Comparison of ENCODE assay signal across 8 cellular contexts in the genomic region with DNA sequence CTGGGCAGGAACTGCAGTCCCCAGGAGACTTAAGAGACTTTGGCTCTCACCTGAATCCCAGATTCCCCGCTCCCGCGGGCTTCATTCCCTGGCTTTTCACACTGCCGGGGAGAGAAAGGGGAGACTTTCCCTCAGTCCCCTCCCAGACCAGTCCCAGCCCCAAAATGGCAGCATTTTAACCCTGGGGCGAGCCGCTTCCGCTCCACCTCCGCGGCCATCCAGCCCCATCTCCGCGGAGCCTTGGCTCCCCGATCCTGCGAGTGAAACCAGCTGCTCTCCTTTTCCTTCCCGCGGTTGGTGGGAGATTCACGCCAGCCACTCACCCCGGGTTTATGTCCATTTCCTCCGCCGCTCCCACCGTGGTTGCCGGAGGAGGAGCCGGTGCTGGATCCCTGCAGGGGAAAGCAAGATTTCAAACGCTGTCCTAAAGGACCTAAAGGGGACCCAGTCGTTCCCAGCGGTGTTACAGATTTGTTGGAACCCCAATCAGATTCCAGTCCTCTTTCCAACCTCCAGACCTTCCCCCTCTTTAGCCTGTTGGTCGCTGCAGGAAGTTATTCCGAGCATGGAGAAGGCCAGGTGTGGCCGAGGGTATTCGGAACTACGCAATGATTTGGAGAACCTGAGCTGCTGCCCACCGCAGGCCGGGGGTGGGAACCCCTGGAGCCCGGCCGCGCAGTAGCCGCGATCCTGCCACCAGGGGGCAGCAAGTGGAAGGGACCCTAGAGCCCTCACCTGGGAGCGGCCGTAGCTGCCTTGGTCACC. TPM values are rescaled to one million over a fixed set of nuclear protein-coding genes. Genes with fewer than 3 reads are reported as not detected.
DNase-seq lines count a peak whose midpoint lies in the region; ATAC-seq and TF ChIP-seq lines count a peak whose summit lies in the region.

No MANE protein-coding gene starts in this region.

- H3K4me3 Mint-ChIP-seq in T-cell: peak overlapping the region; percentile 67 to 73 (median 69)

- peaks cover 7% of the 10 kb centered on the region for H3K4me1 ChIP-seq in Karpas-422 (ENCODE audit: low read length)

- no peaks in the 10 kb centered on the region for H3K36me3 ChIP-seq in Karpas-422 (ENCODE audit: insufficient read depth, low read length)

- no peak overlapping the region for H3K27ac ChIP-seq in Karpas-422 (ENCODE audit: low read length)

- H3K4me3 ChIP-seq in Karpas-422 (ENCODE audit: low read length) (no peak overlapping the region; the same call in 1 of the 2 replicates), retinal pigment epithelial cell (ENCODE audit: low read length) (peak overlapping the region; percentile 49)

- H3K9me2 ChIP-seq in Karpas-422 (replicated peaks; ENCODE audit: insufficient read depth, low read length): no peaks in the 10 kb centered on the region

- H3K79me2 ChIP-seq in Karpas-422 (ENCODE audit: low read length): no peaks in the 10 kb centered on the region

- peak; percentile 76 to 79 (median 76) for ATAC-seq in T-cell (replicated peaks in 1 of 4)
- no peak for ATAC-seq in GM18867 (IDR thresholded peaks at IDR 0.05; ENCODE audit: unreplicated experiment)
- ATAC-seq in HG03139 (IDR thresholded peaks at IDR 0.05; ENCODE audit: unreplicated experiment): no peak

- H4K20me1 ChIP-seq in Karpas-422 (ENCODE audit: insufficient read depth, low read depth, low read length): peaks cover 4% of the 10 kb centered on the region; the same call in 1 of the 2 replicates

- H3K36me3 Mint-ChIP-seq in T-cell: no peaks in the 10 kb centered on the region

- H3K27me3 Mint-ChIP-seq in T-cell: peaks cover 32 to 55% of the 10 kb centered on the region in 2 donors

- CTCF ChIA-PET in T-cell (lab: Charles Lee): interaction anchor here (0.6 to 0.8 kb wide), 3 partner anchors 15 to 97 kb away, joined by 4 to 8 read pairs (median 4); no protein-coding TSS in a partner anchor

- DNase-seq in Karpas-422: peak; percentile 89
- DNase-seq in T-cell: peak; percentile 15 to 76 (median 59)
- peak; percentile 11 for DNase-seq in amniotic epithelial cell (ENCODE audit: low read depth)
- peak; percentile 79 for DNase-seq in hepatic stellate cell (ENCODE audit: low spot score)
- no peak for DNase-seq in retinal pigment epithelial cell (ENCODE audit: low read depth)

- no peaks in the 10 kb centered on the region for H3K9me3 ChIP-seq in Karpas-422 (ENCODE audit: low read length)

- no peaks in the 10 kb centered on the region for H3K27me3 ChIP-seq in Karpas-422 (ENCODE audit: low read length)

- peaks cover 15 to 20% (median 17%) of the 10 kb centered on the region in 3 donors for H3K4me1 Mint-ChIP-seq in T-cell

- TF ChIP-seq CTCF in GM12872 (IDR thresholded peaks at IDR 0.05; ENCODE audit: insufficient read depth, low read depth, low read length) (peak; percentile 97), retinal pigment epithelial cell (conservative IDR thresholded peaks at IDR 0.05; ENCODE audit: low read depth, low read length) (peak; percentile 93)

- H3K9me3 Mint-ChIP-seq in T-cell: no peaks in the 10 kb centered on the region

- POLR2A ChIA-PET in T-cell (lab: Charles Lee): no interaction called here

- no peak overlapping the region for H3K9ac ChIP-seq in Karpas-422 (ENCODE audit: low read length)

- H3K27ac Mint-ChIP-seq in T-cell: peak overlapping the region in 1 of 2 donors; percentile 44

- no peak overlapping the region for H3K4me2 ChIP-seq in Karpas-422 (ENCODE audit: low read depth, low read length, poor library complexity, severe bottlenecking)

- H2AFZ ChIP-seq in Karpas-422 (ENCODE audit: low read length): no peak overlapping the region

RNA-seq across cellular contexts. Expression of gene DMKN, which starts 3.4 kb away (rescaled TPM):
- 5.0 and 9.3 TPM in 2 replicates for total RNA-seq in Karpas-422 (2014; rRNA removed; shearing (Covaris generic); ENCODE audit: low replicate concordance)
- 1 to 10 TPM in 4 of 5 donors, not detected in 1; 1.8 to 2.3 (median 2.1) TPM for total RNA-seq in T-cell

RNA-seq across cellular contexts. Expression of gene SBSN, which starts 18.1 kb away (rescaled TPM):
- total RNA-seq in Karpas-422 (2014; rRNA removed; shearing (Covaris generic); ENCODE audit: low replicate concordance): 0.25 TPM in 1 of 2 replicates, not detected in the other
- total RNA-seq in T-cell: under 1 TPM in 1 of 5 donors, not detected in 4; 0.23 TPM

RNA-seq across cellular contexts. Expression of gene KRTDAP, which starts 19.8 kb away (rescaled TPM):
- not detected in 2 replicates for total RNA-seq in Karpas-422 (2014; rRNA removed; shearing (Covaris generic); ENCODE audit: low replicate concordance)
- not detected for total RNA-seq in T-cell

RNA-seq across cellular contexts. Expression of gene GAPDHS, which starts 23.2 kb away (rescaled TPM):
- not detected in 2 replicates for total RNA-seq in Karpas-422 (2014; rRNA removed; shearing (Covaris generic); ENCODE audit: low replicate concordance)
- not detected for total RNA-seq in T-cell

RNA-seq across cellular contexts. Expression of gene TMEM147, which starts 35.4 kb away (rescaled TPM):
- 125 and 126 TPM in 2 replicates for total RNA-seq in Karpas-422 (2014; rRNA removed; shearing (Covaris generic); ENCODE audit: low replicate concordance)
- 10 to 100 TPM; 27.5 to 46.6 (median 44.2) TPM for total RNA-seq in T-cell

Comparison
In these comparisons a context has a peak if more than half of its experiments do, and no peak if none do; other contexts are left out.
1. ATAC-seq: peak in T-cell (4 of 4); none in GM18867 (single experiment) and HG03139 (single experiment).